Comparison of ENCODE assay signal across 1 cellular context in the genomic region with DNA sequence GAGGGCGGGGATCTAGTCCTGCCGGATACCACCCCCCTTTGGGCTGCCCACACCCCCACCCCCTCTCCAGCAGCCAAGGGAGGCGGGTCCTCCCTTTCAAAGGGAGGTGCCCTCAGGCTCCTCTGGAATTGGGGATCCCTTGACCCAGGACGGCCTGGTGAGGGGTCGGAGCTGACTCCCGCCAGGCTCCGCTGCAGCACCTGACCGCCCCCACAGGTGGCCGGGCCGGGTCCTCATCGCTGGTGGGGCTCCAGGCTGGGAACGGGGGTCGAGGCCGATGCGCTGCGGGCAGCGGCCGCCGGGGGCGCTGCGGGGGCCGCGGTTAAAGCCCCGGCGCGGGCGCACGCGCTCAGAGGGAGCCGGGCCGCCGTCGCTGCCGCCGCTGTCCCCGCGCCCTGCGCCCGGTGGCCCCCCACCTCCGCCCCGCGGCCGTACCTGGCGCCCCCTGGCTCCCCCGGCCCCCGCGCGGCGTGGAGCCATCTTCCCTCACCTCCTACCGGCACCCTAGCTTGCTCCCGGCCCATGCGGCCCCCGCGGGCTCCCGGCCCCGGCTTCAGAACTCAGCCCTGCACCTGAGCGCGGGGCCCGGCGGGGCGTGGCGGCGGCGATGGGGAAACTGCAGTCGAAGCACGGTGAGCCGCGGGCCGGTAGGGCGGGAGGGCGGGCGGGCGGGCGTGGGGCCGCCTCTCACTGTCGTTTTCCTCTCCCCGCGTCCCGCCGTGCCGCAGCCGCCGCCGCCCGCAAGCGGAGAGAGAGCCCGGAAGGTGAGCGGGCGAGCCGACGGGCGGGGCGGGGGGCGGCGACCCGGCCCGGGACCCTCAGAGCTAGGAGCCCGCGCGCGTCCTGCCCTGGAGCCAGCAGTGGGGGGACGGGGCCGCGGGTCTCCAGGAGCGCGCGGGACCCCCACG.
TF ChIP-seq lines count a peak whose summit lies in the region.

Gene NKD2 (plus strand): TSS at position 352 of the 908 bp plus-strand sequence. CDS start 256 bp downstream, at position 608.

TF ChIP-seq in HEK293, 187 proteins besides CTCF, POLR2A, EP300 and RAD21 (continued from another document):
- TF ChIP-seq, protein P1, sequence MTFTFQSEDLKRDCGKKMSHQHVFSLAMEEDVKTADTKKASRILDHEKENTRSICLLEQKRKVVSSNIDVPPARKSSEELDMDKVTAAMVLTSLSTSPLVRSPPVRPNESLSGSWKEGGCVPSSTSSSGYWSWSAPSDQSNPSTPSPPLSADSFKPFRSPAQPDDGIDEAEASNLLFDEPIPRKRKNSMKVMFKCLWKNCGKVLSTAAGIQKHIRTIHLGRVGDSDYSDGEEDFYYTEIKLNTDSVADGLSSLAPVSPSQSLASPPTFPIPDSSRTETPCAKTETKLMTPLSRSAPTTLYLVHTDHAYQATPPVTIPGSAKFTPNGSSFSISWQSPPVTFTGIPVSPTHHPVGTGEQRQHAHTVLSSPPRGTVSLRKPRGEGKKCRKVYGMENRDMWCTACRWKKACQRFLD (tag by site-specific recombination; IDR thresholded peaks at IDR 0.05) = no peak
- TF ChIP-seq ZNF501 (tag by site-specific recombination; IDR thresholded peaks at IDR 0.05) (no peak), ZNF140 (tag by site-specific recombination; IDR thresholded peaks at IDR 0.05) (no peak), FEZF1 (tag by site-specific recombination; IDR thresholded peaks at IDR 0.05) (no peak), ZSCAN16 (tag by site-specific recombination; IDR thresholded peaks at IDR 0.05) (no peak), ZNF416 (tag by site-specific recombination; IDR thresholded peaks at IDR 0.05) (no peak), GLIS2 (tag by site-specific recombination; IDR thresholded peaks at IDR 0.05) (peak; percentile 92), SCRT2 (tag by site-specific recombination; IDR thresholded peaks at IDR 0.05) (0 out of 2 replicates have a peak, but pooled peaks have one; percentile 35), MYNN (tag by site-specific recombination; IDR thresholded peaks at IDR 0.05; ENCODE audit: borderline replicate concordance) (no peak), ZNF621 (tag by site-specific recombination; IDR thresholded peaks at IDR 0.05) (no peak), ELK4 (IDR thresholded peaks at IDR 0.05; ENCODE audit: borderline replicate concordance, low read depth, low read length) (no peak), ZNF26 (tag by site-specific recombination; IDR thresholded peaks at IDR 0.05) (no peak)
